9 cellular contexts compared by ENCODE assay signal in the genomic region with DNA sequence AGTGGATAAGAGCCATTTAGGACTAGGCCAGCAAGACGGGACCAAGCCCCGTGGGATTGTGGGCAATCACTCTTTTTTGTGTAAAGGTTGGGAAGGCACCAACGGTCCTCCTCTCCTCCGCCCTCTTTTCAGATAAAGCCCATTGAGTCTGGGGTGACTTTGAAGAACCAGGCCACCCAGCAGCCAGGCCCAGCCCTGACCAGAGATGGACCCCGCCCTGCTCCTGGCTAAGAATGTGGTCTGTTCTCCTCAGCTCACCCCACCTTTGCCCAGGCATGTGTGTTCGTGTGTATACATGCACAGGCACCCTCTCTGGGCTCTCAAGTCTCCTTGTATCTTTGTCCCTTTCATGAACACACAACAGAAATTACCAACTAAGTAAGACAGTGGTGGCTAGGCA. TPM values are rescaled to one million over a fixed set of nuclear protein-coding genes. Genes with fewer than 3 reads are reported as not detected.
DNase-seq lines count a peak whose midpoint lies in the region; ATAC-seq and TF ChIP-seq lines count a peak whose summit lies in the region.
"Had no signal": no experiment of that assay in that cellular context is flagged by ENCODE, and none has a peak within 500 bp of the region (broad histone marks: within the 10 kb centered on the region; RNA-seq: fewer than 3 reads in every experiment).

No MANE protein-coding gene starts in this region.

- H3K36me3 ChIP-seq in heart right ventricle (peaks cover 0 to 28% (median 5%) of the 10 kb centered on the region in 9 donors), uterus (no peaks in the 10 kb centered on the region)

- intact Hi-C loops in heart right ventricle (cut with DNase I) = no loop called here
- intact Hi-C loops in Right ventricle myocardium superior (cut with DNase I) = no loop called here
- intact Hi-C loops in uterus (cut with DNase I; ENCODE audit: low total_unique reads) = no loop called here

- no peak overlapping the region for H3K4me3 Mint-ChIP-seq in mesothelial cell of epicardium
- H3K4me3 Mint-ChIP-seq: activated CD8-positive, alpha-beta T cell treated with anti-CD3 and anti-CD28 coated beads, Interleukin-2, amount 10 ng/mL, durations not matched to agents 7 days and 5 days had no signal

- TF ChIP-seq CTCF in heart right ventricle (IDR thresholded peaks at IDR 0.05) = no peak
- no peak for TF ChIP-seq CTCF in mesothelial cell of epicardium (IDR thresholded peaks at IDR 0.05; ENCODE audit: unreplicated experiment)
- TF ChIP-seq CTCF in uterus (IDR thresholded peaks at IDR 0.05) = no peak

- 67 to 70% methylated on average over 6 of the region's 6 CpGs for WGBS in heart right ventricle, 2 donors

- no peaks in the 10 kb centered on the region for H3K27me3 ChIP-seq in heart right ventricle
- no peaks in the 10 kb centered on the region for H3K27me3 ChIP-seq in uterus

- TF ChIP-seq POLR2A in uterus (IDR thresholded peaks at IDR 0.05) = no peak

- no peaks in the 10 kb centered on the region for H3K27me3 Mint-ChIP-seq in mesothelial cell of epicardium (ENCODE audit: low read depth)

- peaks cover 5% of the 10 kb centered on the region for H3K36me3 Mint-ChIP-seq in mesothelial cell of epicardium

- H3K4me1 ChIP-seq in heart right ventricle (peaks cover 12 to 87% (median 65%) of the 10 kb centered on the region in 9 donors), uterus (peaks cover 14 to 24% of the 10 kb centered on the region in 2 donors)

- peak overlapping the region; percentile 75 to 97 (median 94) for H3K27ac ChIP-seq in heart right ventricle
- peak overlapping the region; percentile 91 to 97 for H3K27ac ChIP-seq in uterus
- H3K27ac ChIP-seq: parathyroid adenoma had no signal

- H3K4me3 ChIP-seq in heart right ventricle = no peak overlapping the region
- no peak overlapping the region for H3K4me3 ChIP-seq in uterus

- no peaks in the 10 kb centered on the region for H3K9me3 Mint-ChIP-seq in mesothelial cell of epicardium

- peaks cover 67% of the 10 kb centered on the region for H3K4me1 Mint-ChIP-seq in mesothelial cell of epicardium

- DNase-seq in heart right ventricle = no peak
- no peak for DNase-seq in Right ventricle myocardium superior
- DNase-seq in mesothelial cell of epicardium (ENCODE audit: low spot score in 2 of 2, unreplicated experiment in 2 of 2) = no peak
- no peak for DNase-seq in uterus
- DNase-seq in NCI-H2081 treated with DMSO at 0.1 percent for 48 hours (lab: John Stamatoyannopoulos, UW) = no peak
- DNase-seq in activated CD4-positive, alpha-beta T cell treated with anti-CD3 and anti-CD28 coated beads, Interleukin-2, amount 50 U/mL, for 4 hours = no peak
- DNase-seq: activated CD8-positive, alpha-beta T cell treated with anti-CD3 and anti-CD28 coated beads, Interleukin-2, amount 10 ng/mL, durations not matched to agents 7 days and 5 days; stimulated activated CD8-positive, alpha-beta memory T cell treated with anti-CD3 and anti-CD28 coated beads, Interleukin-4, amount 100 ng/mL, for 48 hours had no signal

- no peak for ATAC-seq in heart right ventricle
- ATAC-seq in Right ventricle myocardium superior (ENCODE audit: poor library complexity) = no peak
- ATAC-seq: activated CD8-positive, alpha-beta T cell treated with anti-CD3 and anti-CD28 coated beads, Interleukin-2, amount 10 ng/mL, durations not matched to agents 7 days and 5 days had no signal

- peak overlapping the region; percentile 98 for H3K27ac Mint-ChIP-seq in mesothelial cell of epicardium
- H3K27ac Mint-ChIP-seq: activated CD8-positive, alpha-beta T cell treated with anti-CD3 and anti-CD28 coated beads, Interleukin-2, amount 10 ng/mL, durations not matched to agents 7 days and 5 days had no signal

- H3K9me3 ChIP-seq in heart right ventricle = no peaks in the 10 kb centered on the region
- no peaks in the 10 kb centered on the region for H3K9me3 ChIP-seq in uterus

RNA-seq across cellular contexts. Expression of a gene that starts 9.1 kb away (rescaled TPM):
- total RNA-seq in heart right ventricle (100 to 1,000 TPM in 5 of 10 donors, 10 to 100 TPM in 5; 66.9 to 161 (median 102) TPM), Right ventricle myocardium superior (80.7 TPM), mesothelial cell of epicardium (44.3 to 46.7 TPM (median 46.7 TPM) in 3 replicates), uterus (10 to 100 TPM in 3 of 4 donors, 1 to 10 TPM in 1; 7.9 to 77.9 (median 48.4) TPM)
- 10 to 100 TPM; 48.4 to 64.5 TPM for polyA plus RNA-seq in heart right ventricle

RNA-seq across cellular contexts. Expression of a gene that starts 23.9 kb away (rescaled TPM):
- total RNA-seq in heart right ventricle = 10 to 100 TPM; 13.9 to 27.9 (median 18.2) TPM
- polyA plus RNA-seq in heart right ventricle = 10 to 100 TPM; 11.7 to 34.5 TPM
- total RNA-seq in Right ventricle myocardium superior = 25.3 TPM
- total RNA-seq in mesothelial cell of epicardium = 25.6 to 27.2 TPM (median 26.7 TPM) in 3 replicates
- total RNA-seq in uterus = 10 to 100 TPM; 19.0 to 35.6 (median 25.0) TPM

RNA-seq across cellular contexts. Expression of a gene that starts 31.0 kb away (rescaled TPM):
- total RNA-seq in heart right ventricle (under 1 TPM in 2 of 10 donors, not detected in 8; 0.24 to 0.28 TPM), Right ventricle myocardium superior (not detected), mesothelial cell of epicardium (0.11 TPM in 1 of 3 replicates, not detected in the others), uterus (1 to 10 TPM in 1 of 4 donors, not detected in 3; 5.6 TPM)
- polyA plus RNA-seq in heart right ventricle = under 1 TPM in 1 of 2 donors, not detected in 1; 0.06 TPM

RNA-seq across cellular contexts. Expression of a gene that starts 32.4 kb away (rescaled TPM):
- total RNA-seq in heart right ventricle (not detected), Right ventricle myocardium superior (not detected), mesothelial cell of epicardium (not detected in 3 replicates), uterus (not detected)
- polyA plus RNA-seq in heart right ventricle = under 1 TPM in 1 of 2 donors, not detected in 1; 0.06 TPM
- total RNA-seq: activated CD8-positive, alpha-beta T cell treated with anti-CD3 and anti-CD28 coated beads, Interleukin-2, amount 10 ng/mL, durations not matched to agents 7 days and 5 days had no signal

RNA-seq across cellular contexts. Expression of a gene that starts 39.0 kb away (rescaled TPM):
- total RNA-seq in heart right ventricle (1 to 10 TPM in 8 of 10 donors, under 1 TPM in 2; 0.59 to 2.4 (median 1.3) TPM), Right ventricle myocardium superior (1.2 TPM), mesothelial cell of epicardium (0.47 to 0.69 TPM in 2 of 3 replicates, not detected in the other), uterus (1 to 10 TPM in 1 of 4 donors, not detected in 3; 1.9 TPM)
- polyA plus RNA-seq in heart right ventricle = 1 to 10 TPM in 1 of 2 donors, under 1 TPM in 1; 0.43 to 1.1 TPM
